ENCODE assay signal across 14 cellular contexts in genomic region chr2:240463866-240464481, GRCh38. TPM values are rescaled to one million over a fixed set of nuclear protein-coding genes. Genes with fewer than 3 reads are reported as not detected.
A peak's percentile ranks its signal among the peaks of the same experiment; 100 is the strongest.
DNase-seq lines count a peak whose midpoint lies in the region; ATAC-seq and TF ChIP-seq lines count a peak whose summit lies in the region.
"Had no signal": no experiment of that assay in that cellular context is flagged by ENCODE, and none has a peak within 500 bp of the region (broad histone marks: within the 10 kb centered on the region; RNA-seq: fewer than 3 reads in every experiment).

No MANE protein-coding gene starts in this region.

- H3K27ac ChIP-seq in osteoblast (ENCODE audit: low read depth, low read length) (no peak overlapping the region), aorta (ENCODE audit: low read depth in 1 of 2, low read length in 2 of 2) (no peak overlapping the region)
- H3K27ac ChIP-seq: foreskin keratinocyte had no signal

- no peak overlapping the region for H3K4me2 ChIP-seq in osteoblast (ENCODE audit: insufficient read depth, low read length)

- H3K9me3 Mint-ChIP-seq in stimulated activated naive CD8-positive, alpha-beta T cell treated with anti-CD3 and anti-CD28 coated beads, Interleukin-15, amount 100 ng/mL, for 72 hours, result no peaks in the 10 kb centered on the region
- H3K9me3 Mint-ChIP-seq in glutamatergic neuron (ENCODE audit: unreplicated experiment), result peaks cover 14% of the 10 kb centered on the region
- H3K9me3 Mint-ChIP-seq: activated naive CD8-positive, alpha-beta T cell treated with anti-CD3 and anti-CD28 coated beads, Interleukin-2, amount 50 U/mL, for 24 hours; nephron had no signal

- H3K9me3 ChIP-seq in osteoblast (ENCODE audit: low read depth, low read length) (no peaks in the 10 kb centered on the region), aorta (ENCODE audit: control insufficient read depth, low read length) (no peaks in the 10 kb centered on the region)

- intact Hi-C loops in cardiac septum (cut with DNase I) (no loop called here), aorta (cut with DNase I) (no loop called here)

- 94% methylated on average over 21 of the region's 21 CpGs for WGBS in aorta, 2 donors

- no peak overlapping the region for H3K27ac Mint-ChIP-seq in stimulated activated naive CD8-positive, alpha-beta T cell treated with anti-CD3 and anti-CD28 coated beads, Interleukin-15, amount 100 ng/mL, for 72 hours
- no peak overlapping the region for H3K27ac Mint-ChIP-seq in glutamatergic neuron (ENCODE audit: unreplicated experiment)
- H3K27ac Mint-ChIP-seq: activated naive CD8-positive, alpha-beta T cell treated with anti-CD3 and anti-CD28 coated beads, Interleukin-2, amount 50 U/mL, for 24 hours; nephron had no signal

- no peak for ATAC-seq in stimulated activated naive CD8-positive, alpha-beta T cell treated with anti-CD3 and anti-CD28 coated beads, Interleukin-15, Interleukin-2, amounts not matched to agents 100 U/mL and 50 U/mL, for 24 hours
- ATAC-seq in stimulated activated naive CD8-positive, alpha-beta T cell treated with anti-CD3 and anti-CD28 coated beads, Interleukin-15, amount 100 ng/mL, for 72 hours, result no peak
- no peak for ATAC-seq in aorta (ENCODE audit: low FRiP score)
- ATAC-seq: activated naive CD8-positive, alpha-beta T cell treated with anti-CD3 and anti-CD28 coated beads, Interleukin-2, amount 50 U/mL, for 24 hours; foreskin keratinocyte had no signal

- H3K36me3 ChIP-seq in osteoblast (ENCODE audit: insufficient read depth, low read length) (peaks cover 8% of the 10 kb centered on the region), aorta (ENCODE audit: control insufficient read depth in 1 of 2, insufficient read depth in 2 of 2, low read length in 1 of 2) (no peaks in the 10 kb centered on the region)

- H3K4me1 ChIP-seq in osteoblast (ENCODE audit: insufficient read depth, low read length), result no peaks in the 10 kb centered on the region
- no peaks in the 10 kb centered on the region for H3K4me1 ChIP-seq in aorta (ENCODE audit: control insufficient read depth in 1 of 2, insufficient read depth in 2 of 2, low read length in 2 of 2)
- H3K4me1 ChIP-seq: foreskin keratinocyte had no signal

- no peak overlapping the region for H3K4me3 ChIP-seq in osteoblast (ENCODE audit: insufficient read depth, low read length)
- H3K4me3 ChIP-seq in aorta (ENCODE audit: low read length in 2 of 2), result no peak overlapping the region

- no peaks in the 10 kb centered on the region for H3K79me2 ChIP-seq in osteoblast (ENCODE audit: insufficient read depth, low read length)

- DNase-seq in stimulated activated naive CD8-positive, alpha-beta T cell treated with anti-CD3 and anti-CD28 coated beads, Interleukin-15, Interleukin-2, amounts not matched to agents 100 U/mL and 50 U/mL, for 24 hours, result peak; percentile 1
- no peak for DNase-seq in stimulated activated naive CD8-positive, alpha-beta T cell treated with anti-CD3 and anti-CD28 coated beads, Interleukin-15, amount 100 ng/mL, for 72 hours
- DNase-seq in cardiac septum (ENCODE audit: low spot score), result peak; percentile 54
- peak; percentile 68 for DNase-seq in osteoblast (ENCODE audit: insufficient read length, low spot score, missing footprints)
- peak; percentile 35 to 42 for DNase-seq in aorta
- no peak for DNase-seq in activated effector memory CD4-positive, alpha-beta T cell treated with Interleukin-2 at 50 U/mL for 16 hours
- no peak for DNase-seq in AML-193 (lab: John Stamatoyannopoulos, UW)
- no peak for DNase-seq in glutamatergic neuron
- DNase-seq: COR-L47; foreskin keratinocyte; mammary epithelial cell; stimulated activated naive CD4-positive, alpha-beta T cell treated with Interleukin-2 at 50 U/mL for 16 hours had no signal

- H2AFZ ChIP-seq in osteoblast (ENCODE audit: low read length), result no peak overlapping the region

- H3K4me1 Mint-ChIP-seq in stimulated activated naive CD8-positive, alpha-beta T cell treated with anti-CD3 and anti-CD28 coated beads, Interleukin-15, amount 100 ng/mL, for 72 hours, result no peaks in the 10 kb centered on the region
- H3K4me1 Mint-ChIP-seq in glutamatergic neuron (ENCODE audit: low read depth, unreplicated experiment), result no peaks in the 10 kb centered on the region
- H3K4me1 Mint-ChIP-seq: activated naive CD8-positive, alpha-beta T cell treated with anti-CD3 and anti-CD28 coated beads, Interleukin-2, amount 50 U/mL, for 24 hours had no signal

- H4K20me1 ChIP-seq in osteoblast (ENCODE audit: insufficient read depth, low read length), result peaks cover 7% of the 10 kb centered on the region

- H3K27me3 ChIP-seq in osteoblast (ENCODE audit: insufficient read depth, low read length), result no peaks in the 10 kb centered on the region
- H3K27me3 ChIP-seq in aorta (ENCODE audit: control insufficient read depth in 1 of 2, insufficient read depth in 2 of 2, low read length in 1 of 2), result no peaks in the 10 kb centered on the region

- no peak overlapping the region for H3K4me3 Mint-ChIP-seq in stimulated activated naive CD8-positive, alpha-beta T cell treated with anti-CD3 and anti-CD28 coated beads, Interleukin-15, amount 100 ng/mL, for 72 hours
- H3K4me3 Mint-ChIP-seq in glutamatergic neuron (ENCODE audit: unreplicated experiment), result no peak overlapping the region
- H3K4me3 Mint-ChIP-seq: activated naive CD8-positive, alpha-beta T cell treated with anti-CD3 and anti-CD28 coated beads, Interleukin-2, amount 50 U/mL, for 24 hours; nephron had no signal

- no peaks in the 10 kb centered on the region for H3K36me3 Mint-ChIP-seq in glutamatergic neuron (ENCODE audit: unreplicated experiment)

- no peaks in the 10 kb centered on the region for H3K27me3 Mint-ChIP-seq in stimulated activated naive CD8-positive, alpha-beta T cell treated with anti-CD3 and anti-CD28 coated beads, Interleukin-15, amount 100 ng/mL, for 72 hours
- peaks cover 19% of the 10 kb centered on the region for H3K27me3 Mint-ChIP-seq in glutamatergic neuron (ENCODE audit: unreplicated experiment)
- H3K27me3 Mint-ChIP-seq: activated naive CD8-positive, alpha-beta T cell treated with anti-CD3 and anti-CD28 coated beads, Interleukin-2, amount 50 U/mL, for 24 hours had no signal

- no peak for TF ChIP-seq CTCF in osteoblast (IDR thresholded peaks at IDR 0.05; ENCODE audit: extremely low read depth, low read depth, low read length)
- no peak for TF ChIP-seq CTCF in glutamatergic neuron (IDR thresholded peaks at IDR 0.05; ENCODE audit: partially characterized antibody, unreplicated experiment)

RNA-seq across cellular contexts. Expression of gene GPC1, which starts 28.5 kb away (rescaled TPM):
- total RNA-seq in cardiac septum (291 TPM), osteoblast (44.8 and 54.3 TPM in 2 replicates), aorta (10 to 100 TPM; 32.3 to 62.6 TPM), glutamatergic neuron (ENCODE audit: unreplicated experiment) (155 TPM)
- polyA plus RNA-seq in aorta, result 10 to 100 TPM; 28.0 to 66.8 TPM

Comparison
In these comparisons a context has a peak if more than half of its experiments do, and no peak if none do; other contexts are left out.
1. DNase-seq: peak in stimulated activated naive CD8-positive, alpha-beta T cell treated with anti-CD3 and anti-CD28 coated beads, Interleukin-15, Interleukin-2, amounts not matched to agents 100 U/mL and 50 U/mL, for 24 hours (single experiment), cardiac septum (single experiment), osteoblast (single experiment) and aorta (2 of 2); none in stimulated activated naive CD8-positive, alpha-beta T cell treated with anti-CD3 and anti-CD28 coated beads, Interleukin-15, amount 100 ng/mL, for 72 hours (0 of 2), activated effector memory CD4-positive, alpha-beta T cell treated with Interleukin-2 at 50 U/mL for 16 hours (single experiment), AML-193 (0 of 2) and glutamatergic neuron (single experiment).